In the genomic region with DNA sequence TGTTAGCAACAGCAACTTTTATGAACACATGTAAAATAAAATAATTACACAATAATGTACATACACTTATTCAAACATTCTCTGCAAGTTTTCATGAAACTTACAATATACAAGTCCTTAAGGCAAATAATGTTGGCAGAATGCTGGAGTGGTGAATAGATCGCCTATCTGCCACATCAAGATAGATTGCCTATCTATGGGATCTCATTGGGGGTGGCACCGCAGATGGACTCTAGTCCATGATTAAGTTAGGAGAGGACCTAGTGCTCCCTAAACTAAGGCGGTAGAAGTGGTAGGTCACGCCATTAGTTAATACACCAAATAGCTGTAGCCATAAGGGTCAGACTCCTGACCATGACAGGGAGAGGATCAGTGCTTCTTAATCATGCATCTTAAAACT, we compare ENCODE assay signal across 25 cellular contexts.
"Had no signal": no experiment of that assay in that cellular context is flagged by ENCODE, and none has a peak within 500 bp of the region (broad histone marks: within the 10 kb centered on the region; RNA-seq: fewer than 3 reads in every experiment).

No MANE protein-coding gene starts in this region.

- H3K4me3 Mint-ChIP-seq: stimulated activated effector memory CD8-positive, alpha-beta T cell treated with anti-CD3 and anti-CD28 coated beads, Interleukin-12 subunit alpha, Interleukin-12 subunit beta, amount 100 ng/mL, for 72 hours; stimulated activated memory B cell treated with anti-CD40 and anti-IgM and Interleukin-4, amounts not matched to agents 10 μg/mL and 1 μg/mL and 100 μg/mL, for 72 hours; stimulated activated naive B cell treated with anti-CD40 and anti-IgM and Interleukin-4, amounts not matched to agents 10 μg/mL and 1 μg/mL and 100 μg/mL, for 72 hours; stimulated activated naive CD8-positive, alpha-beta T cell treated with anti-CD3 and anti-CD28 coated beads, Interleukin-15, amount 100 ng/mL, for 72 hours; stimulated activated naive CD8-positive, alpha-beta T cell treated with anti-CD3 and anti-CD28 coated beads, Interleukin-15, Interleukin-2, amounts not matched to agents 100 ng/mL and 50 ng/mL, for 24 hours; type B pancreatic cell had no signal

- H3K27ac Mint-ChIP-seq: stimulated activated effector memory CD8-positive, alpha-beta T cell treated with anti-CD3 and anti-CD28 coated beads, Interleukin-12 subunit alpha, Interleukin-12 subunit beta, amount 100 ng/mL, for 72 hours; stimulated activated memory B cell treated with anti-CD40 and anti-IgM and Interleukin-4, amounts not matched to agents 10 μg/mL and 1 μg/mL and 100 μg/mL, for 72 hours; stimulated activated naive B cell treated with anti-CD40 and anti-IgM and Interleukin-4, amounts not matched to agents 10 μg/mL and 1 μg/mL and 100 μg/mL, for 72 hours; stimulated activated naive CD8-positive, alpha-beta T cell treated with anti-CD3 and anti-CD28 coated beads, Interleukin-15, amount 100 ng/mL, for 72 hours; stimulated activated naive CD8-positive, alpha-beta T cell treated with anti-CD3 and anti-CD28 coated beads, Interleukin-15, Interleukin-2, amounts not matched to agents 100 ng/mL and 50 ng/mL, for 24 hours; type B pancreatic cell had no signal

- DNase-seq: stimulated activated CD4-positive, alpha-beta T cell treated with anti-CD3 and anti-CD28 coated beads, Interleukin-2, amount 100 ng/mL, for 48 hours; stimulated activated CD4-positive, alpha-beta T cell treated with anti-CD3 and anti-CD28 coated beads, Interleukin-4, amount 100 ng/mL, for 1 hour; stimulated activated CD4-positive, alpha-beta T cell treated with anti-CD3 and anti-CD28 coated beads, Interleukin-4, amount 100 ng/mL, for 24 hours; stimulated activated CD4-positive, alpha-beta T cell treated with anti-CD3 and anti-CD28 coated beads, Interleukin-4, amount 100 ng/mL, for 4 hours; stimulated activated CD8-positive, alpha-beta memory T cell treated with anti-CD3 and anti-CD28 coated beads, Interleukin-4, amount 100 ng/mL, for 48 hours; stimulated activated naive B cell treated with anti-CD40 and anti-IgM and Interleukin-4, amounts not matched to agents 10 μg/mL and 1 μg/mL and 100 μg/mL, for 72 hours; stimulated activated naive CD4-positive, alpha-beta T cell; stimulated activated naive CD4-positive, alpha-beta T cell treated with Interleukin-2 at 50 U/mL for 16 hours; stimulated activated naive CD8-positive, alpha-beta T cell treated with anti-CD3 and anti-CD28 coated beads, Interleukin-15, amount 100 ng/mL, for 72 hours; stimulated activated naive CD8-positive, alpha-beta T cell treated with anti-CD3 and anti-CD28 coated beads, Interleukin-15, Interleukin-2, amounts not matched to agents 100 U/mL and 50 U/mL, for 24 hours; stomach; substantia nigra; testis; thyroid gland; tibial artery; transverse colon; trophoblast cell; upper lobe of left lung; upper lobe of right lung; uterus had no signal

- H3K36me3 Mint-ChIP-seq: stimulated activated effector memory CD8-positive, alpha-beta T cell treated with anti-CD3 and anti-CD28 coated beads, Interleukin-12 subunit alpha, Interleukin-12 subunit beta, amount 100 ng/mL, for 72 hours; stimulated activated memory B cell treated with anti-CD40 and anti-IgM and Interleukin-4, amounts not matched to agents 10 μg/mL and 1 μg/mL and 100 μg/mL, for 72 hours; stimulated activated naive B cell treated with anti-CD40 and anti-IgM and Interleukin-4, amounts not matched to agents 10 μg/mL and 1 μg/mL and 100 μg/mL, for 72 hours; type B pancreatic cell had no signal

- H3K27me3 Mint-ChIP-seq: stimulated activated naive B cell treated with anti-CD40 and anti-IgM and Interleukin-4, amounts not matched to agents 10 μg/mL and 1 μg/mL and 100 μg/mL, for 72 hours; stimulated activated naive CD8-positive, alpha-beta T cell treated with anti-CD3 and anti-CD28 coated beads, Interleukin-15, Interleukin-2, amounts not matched to agents 100 ng/mL and 50 ng/mL, for 24 hours; type B pancreatic cell had no signal

- FAIRE-seq: urothelium cell line had no signal

- H3K9me3 Mint-ChIP-seq: stimulated activated effector memory CD8-positive, alpha-beta T cell treated with anti-CD3 and anti-CD28 coated beads, Interleukin-12 subunit alpha, Interleukin-12 subunit beta, amount 100 ng/mL, for 72 hours; stimulated activated memory B cell treated with anti-CD40 and anti-IgM and Interleukin-4, amounts not matched to agents 10 μg/mL and 1 μg/mL and 100 μg/mL, for 72 hours; stimulated activated naive B cell treated with anti-CD40 and anti-IgM and Interleukin-4, amounts not matched to agents 10 μg/mL and 1 μg/mL and 100 μg/mL, for 72 hours; stimulated activated naive CD8-positive, alpha-beta T cell treated with anti-CD3 and anti-CD28 coated beads, Interleukin-15, amount 100 ng/mL, for 72 hours; stimulated activated naive CD8-positive, alpha-beta T cell treated with anti-CD3 and anti-CD28 coated beads, Interleukin-15, Interleukin-2, amounts not matched to agents 100 ng/mL and 50 ng/mL, for 24 hours had no signal

- H3K4me1 Mint-ChIP-seq: stimulated activated effector memory CD8-positive, alpha-beta T cell treated with anti-CD3 and anti-CD28 coated beads, Interleukin-12 subunit alpha, Interleukin-12 subunit beta, amount 100 ng/mL, for 72 hours; stimulated activated memory B cell treated with anti-CD40 and anti-IgM and Interleukin-4, amounts not matched to agents 10 μg/mL and 1 μg/mL and 100 μg/mL, for 72 hours; stimulated activated naive B cell treated with anti-CD40 and anti-IgM and Interleukin-4, amounts not matched to agents 10 μg/mL and 1 μg/mL and 100 μg/mL, for 72 hours; stimulated activated naive CD8-positive, alpha-beta T cell treated with anti-CD3 and anti-CD28 coated beads, Interleukin-15, amount 100 ng/mL, for 72 hours had no signal
